In genomic region chr17:4944554-4945175, GRCh38 we compare ENCODE assay signal across 10 cellular contexts. TPM values are rescaled to one million over a fixed set of nuclear protein-coding genes. Genes with fewer than 3 reads are reported as not detected.
DNase-seq lines count a peak whose midpoint lies in the region; ATAC-seq and TF ChIP-seq lines count a peak whose summit lies in the region.
"Had no signal": no experiment of that assay in that cellular context is flagged by ENCODE, and none has a peak within 500 bp of the region (broad histone marks: within the 10 kb centered on the region; RNA-seq: fewer than 3 reads in every experiment).

No MANE protein-coding gene starts in this region.

- peak overlapping the region; percentile 100 for H3K4me3 Mint-ChIP-seq in activated T-helper 1 cell treated with anti-CD3 and anti-CD28 coated beads, Interleukin-12 subunit alpha, Interleukin-12 subunit beta, Interleukin-2, Interleukin-4 antibody, amounts not matched to agents 30 ng/mL and 10 ng/mL and 1 ng/mL, durations not matched to agents 14 hours and 24 hours and 36 hours

- H3K27ac ChIP-seq in left lung (peak overlapping the region; percentile 58 to 100), temporal lobe (ENCODE audit: low read depth, low read length) (peak overlapping the region; percentile 56)

- peaks cover 29 to 64% of the 10 kb centered on the region in 2 donors for H3K4me1 ChIP-seq in left lung
- H3K4me1 ChIP-seq: BE2C had no signal

- TF ChIP-seq CTCF in left lung (IDR thresholded peaks at IDR 0.05), result no peak

- DNase-seq in activated CD4-positive, CD25-positive, alpha-beta regulatory T cell treated with anti-CD3 and anti-CD28 coated beads, Interleukin-2, amount 50 U/mL, for 72 hours, result peak; percentile 45
- DNase-seq in activated T-helper 1 cell treated with anti-CD3 and anti-CD28 coated beads, Interleukin-12 subunit alpha, Interleukin-12 subunit beta, Interleukin-2, Interleukin-4 antibody, amounts not matched to agents 30 ng/mL and 10 ng/mL and 1 ng/mL, durations not matched to agents 14 hours and 24 hours and 36 hours (ENCODE audit: low spot score), result no peak
- DNase-seq in left lung (peak in 1 of 2 donors; percentile 78), MG63 (no peak), iPS-NIHi11 (ENCODE audit: low spot score) (no peak), NCI-H69 (lab: John Stamatoyannopoulos, UW) (no peak)

- peaks cover 63% of the 10 kb centered on the region for H3K4me1 Mint-ChIP-seq in activated T-helper 1 cell treated with anti-CD3 and anti-CD28 coated beads, Interleukin-12 subunit alpha, Interleukin-12 subunit beta, Interleukin-2, Interleukin-4 antibody, amounts not matched to agents 30 ng/mL and 10 ng/mL and 1 ng/mL, durations not matched to agents 14 hours and 24 hours and 36 hours (ENCODE audit: low read depth)

- H3K27me3 ChIP-seq in left lung (no peaks in the 10 kb centered on the region), MG63 (no peaks in the 10 kb centered on the region)
- H3K27me3 ChIP-seq: BE2C had no signal

- H3K27ac Mint-ChIP-seq in activated T-helper 1 cell treated with anti-CD3 and anti-CD28 coated beads, Interleukin-12 subunit alpha, Interleukin-12 subunit beta, Interleukin-2, Interleukin-4 antibody, amounts not matched to agents 30 ng/mL and 10 ng/mL and 1 ng/mL, durations not matched to agents 14 hours and 24 hours and 36 hours, result peak overlapping the region; percentile 94

- intact Hi-C loops in activated T-helper 1 cell treated with anti-CD3 and anti-CD28 coated beads, Interleukin-12 subunit alpha, Interleukin-12 subunit beta, Interleukin-2, Interleukin-4 antibody, amounts not matched to agents 30 ng/mL and 10 ng/mL and 1 ng/mL, durations not matched to agents 14 hours and 24 hours and 36 hours (cut with micrococcal nuclease), result loop anchor here (5.0 kb wide), 3 partner anchors 112 to 577 kb away; partner anchors contain the start of genes MINK1, NUP88 and UBE2G1
- intact Hi-C loops in left lung (cut with DNase I), result no loop called here

- peaks cover 0 to 53% of the 10 kb centered on the region in 2 donors for H3K36me3 ChIP-seq in left lung
- peaks cover 54% of the 10 kb centered on the region for H3K36me3 ChIP-seq in MG63

- no peaks in the 10 kb centered on the region for H3K9me3 Mint-ChIP-seq in activated T-helper 1 cell treated with anti-CD3 and anti-CD28 coated beads, Interleukin-12 subunit alpha, Interleukin-12 subunit beta, Interleukin-2, Interleukin-4 antibody, amounts not matched to agents 30 ng/mL and 10 ng/mL and 1 ng/mL, durations not matched to agents 14 hours and 24 hours and 36 hours

- peak overlapping the region in 1 of 2 donors; percentile 100 for H3K4me3 ChIP-seq in left lung
- H3K4me3 ChIP-seq in MG63, result no peak overlapping the region

- no peak for ATAC-seq in activated CD4-positive, CD25-positive, alpha-beta regulatory T cell treated with anti-CD3 and anti-CD28 coated beads, Interleukin-2, amount 50 U/mL, for 24 hours
- ATAC-seq in left lung, result no peak

- peaks cover 61% of the 10 kb centered on the region for H3K36me3 Mint-ChIP-seq in activated T-helper 1 cell treated with anti-CD3 and anti-CD28 coated beads, Interleukin-12 subunit alpha, Interleukin-12 subunit beta, Interleukin-2, Interleukin-4 antibody, amounts not matched to agents 30 ng/mL and 10 ng/mL and 1 ng/mL, durations not matched to agents 14 hours and 24 hours and 36 hours (ENCODE audit: low read depth)

- peaks cover 2% of the 10 kb centered on the region for H3K27me3 Mint-ChIP-seq in activated T-helper 1 cell treated with anti-CD3 and anti-CD28 coated beads, Interleukin-12 subunit alpha, Interleukin-12 subunit beta, Interleukin-2, Interleukin-4 antibody, amounts not matched to agents 30 ng/mL and 10 ng/mL and 1 ng/mL, durations not matched to agents 14 hours and 24 hours and 36 hours (ENCODE audit: insufficient read depth)

- H3K9me3 ChIP-seq in left lung (no peaks in the 10 kb centered on the region), MG63 (no peaks in the 10 kb centered on the region)
- H3K9me3 ChIP-seq: BE2C had no signal

RNA-seq across cellular contexts. Expression of gene PFN1, which starts 3.7 kb away (rescaled TPM):
- 1,423 and 1,429 TPM in 2 replicates for total RNA-seq in activated T-helper 1 cell treated with anti-CD3 and anti-CD28 coated beads, Interleukin-12 subunit alpha, Interleukin-12 subunit beta, Interleukin-2, Interleukin-4 antibody, amounts not matched to agents 30 ng/mL and 10 ng/mL and 1 ng/mL, durations not matched to agents 14 hours and 24 hours and 36 hours
- total RNA-seq in left lung (100 to 1,000 TPM; 619 to 987 TPM), temporal lobe (69.3 TPM)
- total RNA-seq in MG63 (2014; rRNA removed; shearing (Covaris generic); ENCODE audit: low replicate concordance), result 182 and 263 TPM in 2 replicates

RNA-seq across cellular contexts. Expression of gene RNF167, which starts 4.6 kb away (rescaled TPM):
- 138 and 140 TPM in 2 replicates for total RNA-seq in activated T-helper 1 cell treated with anti-CD3 and anti-CD28 coated beads, Interleukin-12 subunit alpha, Interleukin-12 subunit beta, Interleukin-2, Interleukin-4 antibody, amounts not matched to agents 30 ng/mL and 10 ng/mL and 1 ng/mL, durations not matched to agents 14 hours and 24 hours and 36 hours
- total RNA-seq in left lung (100 to 1,000 TPM; 102 to 108 TPM), temporal lobe (12.8 TPM)
- total RNA-seq in MG63 (2014; rRNA removed; shearing (Covaris generic); ENCODE audit: low replicate concordance), result 20.4 and 29.9 TPM in 2 replicates

RNA-seq across cellular contexts. Expression of gene SLC25A11, which starts 4.8 kb away (rescaled TPM):
- total RNA-seq in activated T-helper 1 cell treated with anti-CD3 and anti-CD28 coated beads, Interleukin-12 subunit alpha, Interleukin-12 subunit beta, Interleukin-2, Interleukin-4 antibody, amounts not matched to agents 30 ng/mL and 10 ng/mL and 1 ng/mL, durations not matched to agents 14 hours and 24 hours and 36 hours, result 111 and 116 TPM in 2 replicates
- 10 to 100 TPM; 58.6 to 70.5 TPM for total RNA-seq in left lung
- 41.8 TPM for total RNA-seq in temporal lobe
- total RNA-seq in MG63 (2014; rRNA removed; shearing (Covaris generic); ENCODE audit: low replicate concordance), result 48.0 and 87.3 TPM in 2 replicates

RNA-seq across cellular contexts. Expression of gene ENO3, which starts 6.3 kb away (rescaled TPM):
- 42.5 and 44.5 TPM in 2 replicates for total RNA-seq in activated T-helper 1 cell treated with anti-CD3 and anti-CD28 coated beads, Interleukin-12 subunit alpha, Interleukin-12 subunit beta, Interleukin-2, Interleukin-4 antibody, amounts not matched to agents 30 ng/mL and 10 ng/mL and 1 ng/mL, durations not matched to agents 14 hours and 24 hours and 36 hours
- total RNA-seq in left lung, result 10 to 100 TPM; 15.0 to 15.9 TPM
- total RNA-seq in temporal lobe, result 0.74 TPM
- total RNA-seq in MG63 (2014; rRNA removed; shearing (Covaris generic); ENCODE audit: low replicate concordance), result 1.3 TPM in 1 of 2 replicates, not detected in the other

RNA-seq across cellular contexts. Expression of gene GP1BA, which starts 12.6 kb away (rescaled TPM):
- total RNA-seq in activated T-helper 1 cell treated with anti-CD3 and anti-CD28 coated beads, Interleukin-12 subunit alpha, Interleukin-12 subunit beta, Interleukin-2, Interleukin-4 antibody, amounts not matched to agents 30 ng/mL and 10 ng/mL and 1 ng/mL, durations not matched to agents 14 hours and 24 hours and 36 hours, result not detected in 2 replicates
- total RNA-seq in left lung, result under 1 TPM; 0.31 to 0.96 TPM
- not detected for total RNA-seq in temporal lobe
- not detected in 2 replicates for total RNA-seq in MG63 (2014; rRNA removed; shearing (Covaris generic); ENCODE audit: low replicate concordance)
- total RNA-seq: HT1080 had no signal
